In the genomic region with DNA sequence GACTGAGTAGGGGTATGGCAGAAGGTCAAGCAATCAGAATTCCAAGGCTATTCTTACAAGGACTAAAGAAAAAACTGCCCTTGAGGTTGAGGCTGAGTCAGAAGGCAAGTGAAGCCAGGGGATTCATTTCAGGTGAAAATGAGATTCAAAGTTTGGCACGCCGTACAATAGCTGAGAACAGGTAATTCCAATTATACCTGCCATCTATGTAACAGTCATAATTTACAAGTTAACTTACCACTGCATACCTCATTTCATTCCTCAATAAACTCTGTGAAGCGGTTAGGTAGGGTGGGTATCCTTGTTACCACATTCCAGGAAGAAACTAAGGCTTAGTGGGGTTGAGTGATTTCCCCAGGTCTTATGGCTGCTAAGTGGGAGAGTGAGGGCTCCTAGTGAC, we compare ENCODE assay signal across 32 cellular contexts.
"Had no signal": no experiment of that assay in that cellular context is flagged by ENCODE, and none has a peak within 500 bp of the region (broad histone marks: within the 10 kb centered on the region; RNA-seq: fewer than 3 reads in every experiment).

No MANE protein-coding gene starts in this region.

- ATAC-seq: activated CD4-positive, alpha-beta T cell treated with anti-CD3 and anti-CD28 coated beads for 36 hours; activated T-cell treated with anti-CD3 and anti-CD28 coated beads, Interleukin-2, amount 50 U/mL, for 72 hours; gastrocnemius medialis; T-helper 17 cell had no signal

- H3K9me3 Mint-ChIP-seq: activated CD4-positive, alpha-beta memory T cell treated with anti-CD3 and anti-CD28 coated beads, Interleukin-2, amount 10 ng/mL, durations not matched to agents 7 days and 5 days; activated CD4-positive, alpha-beta T cell treated with anti-CD3 and anti-CD28 coated beads, Interleukin-2, amount 10 ng/mL, durations not matched to agents 24 days and 14 days; activated T-cell treated with anti-CD3 and anti-CD28 coated beads, Interleukin-2, amount 50 U/mL, for 24 hours; activated T-cell treated with anti-CD3 and anti-CD28 coated beads, Interleukin-2, amount 50 U/mL, for 72 hours; central memory CD8-positive, alpha-beta T cell; dendritic cell treated with granulocyte-macrophage colony-stimulating factor and Interleukin-4, amounts not matched to agents 40 ng/mL and 50 ng/mL, for 4 days; endodermal cell; T-helper 2 cell treated with Interferon-gamma antibody and Interleukin-4, amounts not matched to agents 5 μg/mL and 100 μg/mL, for 36 hours had no signal

- H3K4me3 Mint-ChIP-seq: activated CD4-positive, alpha-beta memory T cell treated with anti-CD3 and anti-CD28 coated beads, Interleukin-2, amount 10 ng/mL, durations not matched to agents 7 days and 5 days; activated CD4-positive, alpha-beta T cell treated with anti-CD3 and anti-CD28 coated beads for 36 hours; activated CD4-positive, alpha-beta T cell treated with anti-CD3 and anti-CD28 coated beads, Interleukin-2, amount 10 ng/mL, durations not matched to agents 24 days and 14 days; activated naive CD8-positive, alpha-beta T cell; activated T-cell treated with anti-CD3 and anti-CD28 coated beads, Interleukin-2, amount 50 U/mL, for 24 hours; activated T-cell treated with anti-CD3 and anti-CD28 coated beads, Interleukin-2, amount 50 U/mL, for 72 hours; central memory CD8-positive, alpha-beta T cell; dendritic cell treated with granulocyte-macrophage colony-stimulating factor and Interleukin-4, amounts not matched to agents 40 ng/mL and 50 ng/mL, for 4 days; endodermal cell; T-helper 17 cell; T-helper 2 cell treated with Interferon-gamma antibody and Interleukin-4, amounts not matched to agents 5 μg/mL and 100 μg/mL, for 36 hours had no signal

- H3K36me3 ChIP-seq: brain microvascular endothelial cell, esophagus muscularis mucosa, gastrocnemius medialis, WERI-Rb-1 had no signal

- H3K4me3 ChIP-seq: coronary artery, dorsolateral prefrontal cortex, esophagus muscularis mucosa, gastrocnemius medialis had no signal

- H3K27ac ChIP-seq: brain microvascular endothelial cell, coronary artery, esophagus muscularis mucosa, foreskin keratinocyte, gastrocnemius medialis, WERI-Rb-1 had no signal

- H3K4me1 Mint-ChIP-seq: activated CD4-positive, alpha-beta memory T cell treated with anti-CD3 and anti-CD28 coated beads, Interleukin-2, amount 10 ng/mL, durations not matched to agents 7 days and 5 days; activated CD4-positive, alpha-beta T cell treated with anti-CD3 and anti-CD28 coated beads for 36 hours; activated CD4-positive, alpha-beta T cell treated with anti-CD3 and anti-CD28 coated beads, Interleukin-2, amount 10 ng/mL, durations not matched to agents 24 days and 14 days; central memory CD8-positive, alpha-beta T cell; T-helper 17 cell had no signal

- FAIRE-seq: astrocyte had no signal

- H3K27me3 ChIP-seq: brain microvascular endothelial cell, esophagus muscularis mucosa, foreskin keratinocyte, gastrocnemius medialis had no signal

- H3K9me3 ChIP-seq: esophagus muscularis mucosa, gastrocnemius medialis had no signal

- H3K27ac Mint-ChIP-seq: activated CD4-positive, alpha-beta memory T cell treated with anti-CD3 and anti-CD28 coated beads, Interleukin-2, amount 10 ng/mL, durations not matched to agents 7 days and 5 days; activated CD4-positive, alpha-beta T cell treated with anti-CD3 and anti-CD28 coated beads for 36 hours; activated CD4-positive, alpha-beta T cell treated with anti-CD3 and anti-CD28 coated beads, Interleukin-2, amount 10 ng/mL, durations not matched to agents 24 days and 14 days; activated naive CD8-positive, alpha-beta T cell; activated T-cell treated with anti-CD3 and anti-CD28 coated beads, Interleukin-2, amount 50 U/mL, for 24 hours; activated T-cell treated with anti-CD3 and anti-CD28 coated beads, Interleukin-2, amount 50 U/mL, for 72 hours; dendritic cell treated with granulocyte-macrophage colony-stimulating factor and Interleukin-4, amounts not matched to agents 40 ng/mL and 50 ng/mL, for 4 days; endodermal cell; T-helper 17 cell; T-helper 2 cell treated with Interferon-gamma antibody and Interleukin-4, amounts not matched to agents 5 μg/mL and 100 μg/mL, for 36 hours had no signal

- DNase-seq: activated CD4-positive, alpha-beta memory T cell treated with anti-CD3 and anti-CD28 coated beads, Interleukin-2, amount 10 ng/mL, durations not matched to agents 7 days and 5 days; activated CD4-positive, alpha-beta T cell treated with anti-CD3 and anti-CD28 coated beads for 36 hours; activated CD4-positive, alpha-beta T cell treated with anti-CD3 and anti-CD28 coated beads, Interleukin-2, amount 10 ng/mL, durations not matched to agents 24 days and 14 days; activated CD4-positive, CD25-positive, alpha-beta regulatory T cell; activated CD4-positive, CD25-positive, alpha-beta regulatory T cell treated with anti-CD3 and anti-CD28 coated beads, Interleukin-2, amount 50 U/mL, for 72 hours; activated CD8-positive, alpha-beta memory T cell treated with anti-CD3 and anti-CD28 coated beads, Interleukin-2, amount 50 U/mL, for 48 hours; activated gamma-delta T cell; activated naive CD4-positive, alpha-beta T cell; activated naive CD4-positive, alpha-beta T cell treated with anti-CD3 and anti-CD28 coated beads, Interleukin-2, amount 50 U/mL, for 16 hours; activated T-cell treated with anti-CD3 and anti-CD28 coated beads for 4 hours; activated T-cell treated with anti-CD3 and anti-CD28 coated beads, Interleukin-2, amount 50 U/mL, for 24 hours; activated T-cell treated with anti-CD3 and anti-CD28 coated beads, Interleukin-2, amount 50 U/mL, for 72 hours; amniotic stem cell; anterior cingulate cortex; brain microvascular endothelial cell; dorsolateral prefrontal cortex; effector memory CD4-positive, alpha-beta T cell; endodermal cell; foreskin keratinocyte; gastrocnemius medialis; glutamatergic neuron; T-helper 1 cell; T-helper 17 cell; T1000; WERI-Rb-1 had no signal

- H3K36me3 Mint-ChIP-seq: activated naive CD8-positive, alpha-beta T cell had no signal
